ENCODE assay signal across 9 cellular contexts in the genomic region with DNA sequence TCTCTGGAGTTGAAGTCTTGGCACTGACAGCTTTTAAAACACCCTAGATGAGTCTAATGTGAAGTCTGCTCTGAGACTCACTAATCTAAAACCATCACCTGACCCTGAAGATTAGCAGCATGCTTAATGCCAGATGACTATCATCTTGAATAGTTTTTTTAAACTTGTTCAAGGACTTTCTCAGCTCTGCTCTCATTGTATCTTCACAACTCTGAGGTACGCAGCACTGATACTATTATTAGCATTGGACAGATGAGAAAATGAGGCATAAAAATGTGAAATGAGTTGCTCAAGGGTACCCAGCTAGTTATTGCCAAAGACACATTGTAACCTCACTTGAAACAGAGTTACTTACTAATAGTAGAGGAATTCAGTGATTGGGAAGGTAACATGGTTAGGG. TPM values are rescaled to one million over a fixed set of nuclear protein-coding genes. Genes with fewer than 3 reads are reported as not detected.
A peak's percentile ranks its signal among the peaks of the same experiment; 100 is the strongest.
DNase-seq lines count a peak whose midpoint lies in the region; ATAC-seq, FAIRE-seq and TF ChIP-seq lines count a peak whose summit lies in the region.
"Had no signal": no experiment of that assay in that cellular context is flagged by ENCODE, and none has a peak within 500 bp of the region (broad histone marks: within the 10 kb centered on the region; RNA-seq: fewer than 3 reads in every experiment).

No MANE protein-coding gene starts in this region.

- H3K4me1 Mint-ChIP-seq in neural progenitor cell: peaks cover 9% of the 10 kb centered on the region

- H4K20me1 ChIP-seq in Karpas-422 (ENCODE audit: insufficient read depth, low read depth, low read length) (peaks cover 39% of the 10 kb centered on the region; the same call in 1 of the 2 replicates), neural progenitor cell (ENCODE audit: low read depth) (peaks cover 71% of the 10 kb centered on the region)

- H3K4me1 ChIP-seq in Karpas-422 (ENCODE audit: low read length) (peaks cover 50% of the 10 kb centered on the region), neural progenitor cell (peaks cover 67% of the 10 kb centered on the region)

- H3K9ac ChIP-seq in Karpas-422 (ENCODE audit: low read length): no peak overlapping the region
- H3K9ac ChIP-seq in neural progenitor cell: no peak overlapping the region

- H3K4me3 ChIP-seq in Karpas-422 (ENCODE audit: low read length) (no peak overlapping the region), bronchial epithelial cell (ENCODE audit: low read depth, low read length) (no peak overlapping the region), neural progenitor cell (peak overlapping the region; percentile 9)

- peak overlapping the region; percentile 83 for H3K4me2 ChIP-seq in Karpas-422 (ENCODE audit: low read depth, low read length, poor library complexity, severe bottlenecking)
- peak overlapping the region; percentile 99 for H3K4me2 ChIP-seq in neural progenitor cell

- no peak overlapping the region for H3K27ac Mint-ChIP-seq in neural progenitor cell

- no peak overlapping the region for H3K27ac ChIP-seq in Karpas-422 (ENCODE audit: low read length)
- H3K27ac ChIP-seq in neural progenitor cell: peak overlapping the region; percentile 31

- ATAC-seq in GM18867 (IDR thresholded peaks at IDR 0.05; ENCODE audit: unreplicated experiment): no peak
- ATAC-seq: HCT116 had no signal

- no peaks in the 10 kb centered on the region for H3K9me2 ChIP-seq in Karpas-422 (replicated peaks; ENCODE audit: insufficient read depth, low read length)

- no peak overlapping the region for H2AFZ ChIP-seq in Karpas-422 (ENCODE audit: low read length)
- no peak overlapping the region for H2AFZ ChIP-seq in neural progenitor cell (replicated peaks)

- H3K27me3 Mint-ChIP-seq in neural progenitor cell (ENCODE audit: insufficient read depth, low read depth): peaks cover 7% of the 10 kb centered on the region

- H3K36me3 Mint-ChIP-seq in neural progenitor cell: peaks cover 10% of the 10 kb centered on the region

- no peak for TF ChIP-seq CTCF in bronchial epithelial cell (IDR thresholded peaks at IDR 0.05; ENCODE audit: insufficient read depth, low read length, severe bottlenecking)
- no peak for TF ChIP-seq CTCF in neural progenitor cell (IDR thresholded peaks at IDR 0.05)

- peaks cover 22% of the 10 kb centered on the region; the same call in 1 of the 2 replicates for H3K36me3 ChIP-seq in Karpas-422 (ENCODE audit: insufficient read depth, low read length)
- peaks cover 3% of the 10 kb centered on the region for H3K36me3 ChIP-seq in bronchial epithelial cell (ENCODE audit: control insufficient read depth, insufficient read depth, low read length)
- H3K36me3 ChIP-seq in neural progenitor cell: no peaks in the 10 kb centered on the region

- peaks cover 98% of the 10 kb centered on the region for H3K79me2 ChIP-seq in Karpas-422 (ENCODE audit: low read length)
- peaks cover 100% of the 10 kb centered on the region for H3K79me2 ChIP-seq in neural progenitor cell (ENCODE audit: low read depth)

- DNase-seq in EL (peak; percentile 61), Karpas-422 (no peak), bronchial epithelial cell (ENCODE audit: low read depth) (peak; percentile 52), neural progenitor cell (ENCODE audit: low spot score) (no peak), inferior parietal cortex (ENCODE audit: extremely low spot score) (no peak), CD1c-positive myeloid dendritic cell (ENCODE audit: extremely low spot score) (no peak)
- DNase-seq: NCI-H774 had no signal

- FAIRE-seq in bronchial epithelial cell (lab: Jason Lieb, UNC): no peak

- H3K9me3 Mint-ChIP-seq in neural progenitor cell: peaks cover 3% of the 10 kb centered on the region

- H3K27me3 ChIP-seq in Karpas-422 (ENCODE audit: low read length): no peaks in the 10 kb centered on the region
- no peaks in the 10 kb centered on the region for H3K27me3 ChIP-seq in bronchial epithelial cell (ENCODE audit: control insufficient read depth, insufficient read depth, low read length)
- no peaks in the 10 kb centered on the region for H3K27me3 ChIP-seq in neural progenitor cell

- H3K4me3 Mint-ChIP-seq in neural progenitor cell: no peak overlapping the region

- peaks cover 8% of the 10 kb centered on the region for H3F3A ChIP-seq in neural progenitor cell (ENCODE audit: low read depth)

- H3K9me3 ChIP-seq in Karpas-422 (ENCODE audit: low read length) (no peaks in the 10 kb centered on the region), neural progenitor cell (ENCODE audit: low read depth) (no peaks in the 10 kb centered on the region)

RNA-seq across cellular contexts. Expression of a gene that starts 4.8 kb away (rescaled TPM):
- total RNA-seq in Karpas-422 (2014; rRNA removed; shearing (Covaris generic); ENCODE audit: low replicate concordance): 97.4 and 209 TPM in 2 replicates
- 188 and 263 TPM in 2 replicates for total RNA-seq in bronchial epithelial cell
- total RNA-seq in neural progenitor cell (ENCODE audit: low replicate concordance): 103 and 142 TPM in 2 replicates

Comparison
In these comparisons a context has a peak if more than half of its experiments do, and no peak if none do; other contexts are left out.
1. DNase-seq: peak in EL (single experiment) and bronchial epithelial cell (single experiment); none in Karpas-422 (single experiment), neural progenitor cell (single experiment), inferior parietal cortex (single experiment) and CD1c-positive myeloid dendritic cell (single experiment).